Comparison of ENCODE assay signal across 17 cellular contexts in the genomic region with DNA sequence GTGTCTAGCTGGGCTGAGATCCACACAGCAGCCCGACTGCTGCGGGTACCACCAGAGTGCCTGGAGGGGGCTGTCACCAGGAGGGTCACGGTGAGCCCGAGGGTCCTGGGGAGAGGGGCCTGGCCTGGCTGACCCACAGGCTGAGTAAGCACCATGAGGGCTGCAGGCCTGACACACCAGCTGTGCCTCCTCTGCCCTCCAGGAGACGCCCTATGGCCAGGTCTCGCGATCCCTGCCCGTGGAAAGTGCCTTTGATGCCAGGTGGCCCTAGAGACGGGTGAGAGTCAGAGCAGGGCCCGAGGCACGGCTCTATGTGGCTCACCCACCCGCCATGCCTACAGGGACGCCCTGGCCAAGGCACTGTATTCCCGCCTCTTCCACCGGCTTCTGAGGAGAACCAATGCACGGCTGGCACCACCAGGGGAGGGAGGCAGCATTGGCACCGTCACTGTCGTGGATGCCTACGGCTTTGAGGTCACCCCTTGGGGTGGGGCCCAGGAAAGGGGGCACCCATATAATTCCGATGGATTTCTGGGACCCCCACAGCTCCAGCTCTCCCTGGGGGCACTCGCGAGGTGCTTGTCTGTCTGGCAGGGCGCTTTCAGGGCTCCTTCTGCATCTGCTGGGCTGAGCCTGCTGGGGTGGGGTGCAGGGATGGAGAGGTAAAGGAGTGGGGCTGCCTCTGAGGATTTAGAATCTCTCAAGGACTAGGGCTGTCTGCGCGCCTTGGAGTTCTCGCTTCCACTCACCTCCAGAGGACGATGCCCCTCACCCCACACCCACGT. TPM values are rescaled to one million over a fixed set of nuclear protein-coding genes. Genes with fewer than 3 reads are reported as not detected.
A peak's percentile ranks its signal among the peaks of the same experiment; 100 is the strongest.
DNase-seq lines count a peak whose midpoint lies in the region; ATAC-seq, FAIRE-seq and TF ChIP-seq lines count a peak whose summit lies in the region.
"Had no signal": no experiment of that assay in that cellular context is flagged by ENCODE, and none has a peak within 500 bp of the region (broad histone marks: within the 10 kb centered on the region; RNA-seq: fewer than 3 reads in every experiment).

No MANE protein-coding gene starts in this region.

- H3K27ac ChIP-seq in SK-N-SH (ENCODE audit: low read depth in 2 of 2, low read length in 1 of 2), result no peak overlapping the region
- H3K27ac ChIP-seq in stomach, result no peak overlapping the region

- CTCF ChIA-PET in SK-N-SH (lab: Yijun Ruan, JAX), result interaction anchor here (0.9 to 2.9 kb wide), 4 partner anchors 38 to 155 kb away, joined by 3 to 12 read pairs (median 4); a partner anchor contains a TSS

- H3K9me3 ChIP-seq in SK-N-SH (no peaks in the 10 kb centered on the region), mucosa of descending colon (no peaks in the 10 kb centered on the region), stomach (no peaks in the 10 kb centered on the region)
- H3K9me3 ChIP-seq: MG63 had no signal

- 0 out of 2 replicates have a peak, but pooled peaks have one; percentile 4 for TF ChIP-seq RAD21 in SK-N-SH (IDR thresholded peaks at IDR 0.05; ENCODE audit: low read length)

- H3K36me3 ChIP-seq in SK-N-SH (replicated peaks in 1 of 2; ENCODE audit: control insufficient read depth in 1 of 2, insufficient read depth in 2 of 2, low read length in 1 of 2) (no peaks in the 10 kb centered on the region), mucosa of descending colon (ENCODE audit: low read depth) (no peaks in the 10 kb centered on the region), stomach (peaks cover 0 to 7% (median 4%) of the 10 kb centered on the region in 4 donors)
- H3K36me3 ChIP-seq: MG63 had no signal

- no peaks in the 10 kb centered on the region for H3K27me3 ChIP-seq in SK-N-SH (ENCODE audit: insufficient read depth)
- no peaks in the 10 kb centered on the region for H3K27me3 ChIP-seq in stomach
- H3K27me3 ChIP-seq: MG63 had no signal

- no peak for TF ChIP-seq POLR2A in stomach (IDR thresholded peaks at IDR 0.05)
- TF ChIP-seq POLR2A in GM12892 (IDR thresholded peaks at IDR 0.05; ENCODE audit: low read depth, low read length), result no peak

- no peak for TF ChIP-seq CTCF in SK-N-SH (IDR thresholded peaks at IDR 0.05)
- no peak for TF ChIP-seq CTCF in mucosa of descending colon (IDR thresholded peaks at IDR 0.05)
- TF ChIP-seq CTCF in stomach (IDR thresholded peaks at IDR 0.05), result no peak

- POLR2A ChIA-PET in SK-N-SH (lab: Yijun Ruan, JAX), result no interaction called here

- no peaks in the 10 kb centered on the region for H4K20me1 ChIP-seq in SK-N-SH (ENCODE audit: insufficient read depth)

- WGBS in SK-N-SH (ENCODE audit: low lambda C conversion rate), result 62% methylated on average over 23 of the region's 28 CpGs
- WGBS in stomach, 5 donors, result 75 to 86% (median 82%) methylated on average over 26 to 28 of the region's 28 CpGs

- no peaks in the 10 kb centered on the region for H3K9me2 ChIP-seq in SK-N-SH

- H3K4me2 ChIP-seq in SK-N-SH, result no peak overlapping the region

- no peak overlapping the region for H3K9ac ChIP-seq in SK-N-SH

- no peak overlapping the region for H2AFZ ChIP-seq in SK-N-SH (ENCODE audit: low read depth)

- FAIRE-seq in GM12892 (lab: Jason Lieb, UNC), result no peak

- no peak overlapping the region for H3K4me3 ChIP-seq in SK-N-SH (ENCODE audit: low read depth in 2 of 2, low read length in 1 of 2)
- no peak overlapping the region for H3K4me3 ChIP-seq in mucosa of descending colon
- H3K4me3 ChIP-seq in stomach, result no peak overlapping the region
- H3K4me3 ChIP-seq: MG63 had no signal

- DNase-seq in Daoy (ENCODE audit: low read depth) (peak; percentile 36), M059J (ENCODE audit: low read depth) (peak; percentile 20), SK-N-SH (no peak), mucosa of descending colon (peak in 1 of 3 donors; percentile 47), middle frontal gyrus (ENCODE audit: extremely low spot score, low spot score) (no peak), stomach (no peak), GM12892 (ENCODE audit: insufficient read length) (no peak)
- DNase-seq: activated CD4-positive, alpha-beta T cell treated with anti-CD3 and anti-CD28 coated beads for 48 hours; CD4-positive, CD25-positive, alpha-beta regulatory T cell; MG63; NCI-H1694 treated with DMSO at 0.1 percent for 48 hours; NK-92 treated with Interleukin-12 subunit alpha and Interleukin-12 subunit beta, amount 100 ng/mL, for 24 hours; stimulated activated CD4-positive, alpha-beta T cell treated with anti-CD3 and anti-CD28 coated beads, Interleukin-2, amount 100 ng/mL, for 24 hours; stimulated activated naive B cell treated with anti-CD40 and anti-IgM and Interleukin-4, amounts not matched to agents 10 μg/mL and 1 μg/mL and 100 μg/mL, for 72 hours; T-helper 1 cell had no signal

- H3K4me1 ChIP-seq in SK-N-SH (ENCODE audit: control insufficient read depth in 1 of 2, insufficient read depth in 2 of 2, low read depth in 1 of 2, low read length in 1 of 2) (peaks cover 0 to 8% of the 10 kb centered on the region in 2 experiments; a peak in 1 of 4 replicates), mucosa of descending colon (ENCODE audit: low read depth) (peaks cover 2% of the 10 kb centered on the region), stomach (peaks cover 3 to 15% (median 7%) of the 10 kb centered on the region in 4 donors)

- H3K79me2 ChIP-seq in SK-N-SH (ENCODE audit: insufficient read depth), result no peaks in the 10 kb centered on the region

- TF ChIP-seq EP300 in SK-N-SH (IDR thresholded peaks at IDR 0.05; ENCODE audit: borderline replicate concordance in 1 of 2, low read depth in 1 of 2, low read length in 1 of 2), result no peak
- TF ChIP-seq EP300 in stomach (IDR thresholded peaks at IDR 0.05), result no peak

- intact Hi-C loops in mucosa of descending colon (cut with DNase I, micrococcal nuclease) (no loop called here), stomach (cut with DNase I; ENCODE audit: low total_unique reads) (loop anchor here (10.0 kb wide), 1 partner anchor 170 kb away; no protein-coding TSS in a partner anchor)

- ATAC-seq in mucosa of descending colon, result peak; percentile 30
- ATAC-seq: activated T-helper 17 cell treated with anti-CD3 and anti-CD28 coated beads, Interleukin-2, amount 50 U/mL, for 72 hours; stimulated activated naive B cell treated with anti-CD40 and anti-IgM and Interleukin-4, amounts not matched to agents 10 μg/mL and 1 μg/mL and 100 μg/mL, for 72 hours had no signal

- no peaks in the 10 kb centered on the region for H3F3A ChIP-seq in SK-N-SH (replicated peaks; ENCODE audit: insufficient read depth)

TF ChIP-seq in SK-N-SH, 30 proteins besides CTCF, POLR2A, EP300 and RAD21 (continues in another document):
- TF ChIP-seq FOXJ3 (CRISPR knock-in tag; IDR thresholded peaks at IDR 0.05), result no peak
- TF ChIP-seq, protein P1, sequence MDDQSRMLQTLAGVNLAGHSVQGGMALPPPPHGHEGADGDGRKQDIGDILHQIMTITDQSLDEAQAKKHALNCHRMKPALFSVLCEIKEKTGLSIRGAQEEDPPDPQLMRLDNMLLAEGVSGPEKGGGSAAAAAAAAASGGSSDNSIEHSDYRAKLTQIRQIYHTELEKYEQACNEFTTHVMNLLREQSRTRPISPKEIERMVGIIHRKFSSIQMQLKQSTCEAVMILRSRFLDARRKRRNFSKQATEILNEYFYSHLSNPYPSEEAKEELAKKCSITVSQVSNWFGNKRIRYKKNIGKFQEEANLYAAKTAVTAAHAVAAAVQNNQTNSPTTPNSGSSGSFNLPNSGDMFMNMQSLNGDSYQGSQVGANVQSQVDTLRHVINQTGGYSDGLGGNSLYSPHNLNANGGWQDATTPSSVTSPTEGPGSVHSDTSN (IDR thresholded peaks at IDR 0.05), result no peak
- no peak for TF ChIP-seq NFIC (IDR thresholded peaks at IDR 0.05; ENCODE audit: borderline replicate concordance)
- no peak for TF ChIP-seq TEAD4 (IDR thresholded peaks at IDR 0.05; ENCODE audit: borderline replicate concordance, insufficient read depth)

RNA-seq across cellular contexts. Expression of a gene that starts 7.1 kb away (rescaled TPM):
- 0.48 and 0.69 TPM in 2 replicates for total RNA-seq in Daoy (2014; rRNA removed; shearing (Covaris generic))
- total RNA-seq in M059J (2014; rRNA removed; shearing (Covaris generic)), result 0.20 and 1.5 TPM in 2 replicates
- polyA plus RNA-seq in SK-N-SH (2012; rRNA removed) (9.7 and 10.3 TPM in 2 replicates), stomach (10 to 100 TPM; 67.7 to 82.3 (median 68.5) TPM)
- polyA plus RNA-seq in SK-N-SH (2012; cell fraction: cytosol; rRNA removed), result 1.2 and 2.0 TPM in 2 replicates
- 82.9 and 131 TPM in 2 replicates for polyA plus RNA-seq in SK-N-SH (2012; cell fraction: nucleus; rRNA removed)
- total RNA-seq in mucosa of descending colon (1,000 to 10,000 TPM in 1 of 3 donors, 100 to 1,000 TPM in 2; 591 to 1,071 (median 660) TPM), stomach (100 to 1,000 TPM; 138 to 515 (median 186) TPM)
- polyA plus RNA-seq in GM12892 (2012; ENCODE audit: missing spikeins), result 1.00 TPM
- total RNA-seq: RPMI7951 had no signal

RNA-seq across cellular contexts. Expression of a gene that starts 38.5 kb away (rescaled TPM):
- not detected in 2 replicates for total RNA-seq in Daoy (2014; rRNA removed; shearing (Covaris generic))
- not detected in 2 replicates for total RNA-seq in M059J (2014; rRNA removed; shearing (Covaris generic))
- polyA plus RNA-seq in SK-N-SH (2012; rRNA removed) (0.02 TPM in 1 of 2 replicates, not detected in the other), stomach (10 to 100 TPM in 1 of 3 donors, 1 to 10 TPM in 2; 5.9 to 29.5 (median 10.0) TPM)
- polyA plus RNA-seq in SK-N-SH (2012; cell fraction: cytosol; rRNA removed), result not detected in 2 replicates
- 0.14 and 0.39 TPM in 2 replicates for polyA plus RNA-seq in SK-N-SH (2012; cell fraction: nucleus; rRNA removed)
- total RNA-seq in mucosa of descending colon (10 to 100 TPM; 20.7 to 41.6 (median 27.5) TPM), stomach (10 to 100 TPM in 1 of 5 donors, 1 to 10 TPM in 1, under 1 TPM in 1, not detected in 2; 0.58 to 12.7 (median 3.6) TPM)
- polyA plus RNA-seq in GM12892 (2012; ENCODE audit: missing spikeins), result 0.51 TPM
- total RNA-seq: RPMI7951 had no signal

Comparison
In these comparisons a context has a peak if more than half of its experiments do, and no peak if none do; other contexts are left out.
1. DNase-seq: peak in Daoy (single experiment) and M059J (single experiment); none in SK-N-SH (single experiment), middle frontal gyrus (single experiment), stomach (single experiment) and GM12892 (single experiment).
2. RNA of a gene that starts 7.1 kb away (total RNA-seq): 591 to 1,071 TPM in mucosa of descending colon and 138 to 515 TPM in stomach; 0.48 to 0.69 TPM in Daoy and 0.20 to 1.5 TPM in M059J; every median in the first group is over 10 times any median in the second.